In genomic region chr18:31857516-31858106, GRCh38 we compare ENCODE assay signal across 20 cellular contexts.
DNase-seq lines count a peak whose midpoint lies in the region; ATAC-seq and TF ChIP-seq lines count a peak whose summit lies in the region.
"Had no signal": no experiment of that assay in that cellular context is flagged by ENCODE, and none has a peak within 500 bp of the region (broad histone marks: within the 10 kb centered on the region; RNA-seq: fewer than 3 reads in every experiment).

No MANE protein-coding gene starts in this region.

- no peaks in the 10 kb centered on the region for H4K20me1 ChIP-seq in IMR-90 (ENCODE audit: insufficient read depth, low read length)

- H3K27ac ChIP-seq in IMR-90 (ENCODE audit: insufficient read depth, low read length): no peak overlapping the region
- H3K27ac ChIP-seq: C4-2B, SJCRH30 had no signal

- no peak overlapping the region for H3K56ac ChIP-seq in IMR-90 (ENCODE audit: extremely low read depth, insufficient read depth, low read length)

- no peaks in the 10 kb centered on the region for H3K9me3 Mint-ChIP-seq in activated naive CD4-positive, alpha-beta T cell treated with anti-CD3 and anti-CD28 coated beads, Interleukin-2, amount 10 ng/mL, durations not matched to agents 7 days and 5 days
- H3K9me3 Mint-ChIP-seq: T-helper 1 cell treated with Interleukin-12 subunit alpha and Interleukin-12 subunit beta and Interleukin-4 antibody, amounts not matched to agents 30 μg/mL and 1 μg/mL, for 36 hours had no signal

- intact Hi-C loops in IMR-90 (cut with micrococcal nuclease): no loop called here

- H4K5ac ChIP-seq in IMR-90 (ENCODE audit: low read depth, low read length): no peak overlapping the region

- TF ChIP-seq POLR2A in IMR-90 (IDR thresholded peaks at IDR 0.05; ENCODE audit: low read depth, low read length): no peak

- H3K9ac ChIP-seq in IMR-90 (ENCODE audit: low read depth, low read length) (no peak overlapping the region), endocrine pancreas (ENCODE audit: control insufficient read depth, insufficient read depth, low read length) (no peak overlapping the region)

- POLR2A ChIA-PET in IMR-90 (lab: Charles Lee; ENCODE audit: unreplicated experiment): no interaction called here

- H3K36me3 Mint-ChIP-seq in activated naive CD4-positive, alpha-beta T cell treated with anti-CD3 and anti-CD28 coated beads, Interleukin-2, amount 10 ng/mL, durations not matched to agents 7 days and 5 days: peaks cover 28% of the 10 kb centered on the region

- TF ChIP-seq RAD21 in IMR-90 (IDR thresholded peaks at IDR 0.05; ENCODE audit: low read length): no peak

- no peak overlapping the region for H3K4me3 ChIP-seq in IMR-90 (ENCODE audit: insufficient read depth, low read depth, low read length)
- H3K4me3 ChIP-seq in endocrine pancreas (ENCODE audit: control insufficient read depth, insufficient read depth, low read length): peak overlapping the region; percentile 40
- H3K4me3 ChIP-seq: SJCRH30 had no signal

- peaks cover 0 to 4% of the 10 kb centered on the region in 2 experiments; a peak in 1 of 4 replicates for H3K79me1 ChIP-seq in IMR-90 (ENCODE audit: low read depth in 1 of 2, low read length in 2 of 2)

- no peak overlapping the region for H2BK20ac ChIP-seq in IMR-90 (ENCODE audit: low read depth, low read length)

- H2BK5ac ChIP-seq in IMR-90 (ENCODE audit: low read depth, low read length, poor library complexity, severe bottlenecking): no peak overlapping the region

- no peak overlapping the region for H3K4ac ChIP-seq in IMR-90 (ENCODE audit: low read depth, low read length)

- H3K9me1 ChIP-seq in IMR-90 (ENCODE audit: insufficient read depth, low read length): no peaks in the 10 kb centered on the region

- no peak for DNase-seq in IMR-90
- peak; percentile 13 for DNase-seq in NCI-H69 (lab: John Stamatoyannopoulos, UW)
- DNase-seq in pulmonary artery endothelial cell (ENCODE audit: low read depth, low spot score): peak; percentile 54
- DNase-seq in NCI-H345 (lab: John Stamatoyannopoulos, UW): no peak
- DNase-seq in activated naive CD4-positive, alpha-beta T cell treated with anti-CD3 and anti-CD28 coated beads, Interleukin-2, amount 10 ng/mL, durations not matched to agents 7 days and 5 days: no peak
- DNase-seq: AML-193, DND-41, GOT3, MM.1S, NCI-H1105 treated with DMSO at 0.1 percent for 48 hours, NCI-H1694, NCI-H2081 treated with DMSO at 0.1 percent for 48 hours, NCI-H510A treated with DMSO at 0.1 percent for 48 hours, NCI-H82, SJCRH30 had no signal

- WGBS in IMR-90 (ENCODE audit: extremely low coverage in 2 of 2, insufficient read length in 1 of 2), 2 experiments: no CpG with 5 or more reads among the region's 6 CpGs

- H2AK5ac ChIP-seq in IMR-90 (ENCODE audit: low read depth, low read length): no peak overlapping the region

- H3K27me3 Mint-ChIP-seq in activated naive CD4-positive, alpha-beta T cell treated with anti-CD3 and anti-CD28 coated beads, Interleukin-2, amount 10 ng/mL, durations not matched to agents 7 days and 5 days: no peaks in the 10 kb centered on the region

- no peak overlapping the region for H2BK120ac ChIP-seq in IMR-90 (ENCODE audit: low read depth, low read length)

- no peak overlapping the region for H3K23ac ChIP-seq in IMR-90 (ENCODE audit: low read depth, low read length)

- dilution Hi-C loops in IMR-90 (cut with HindIII; ENCODE audit: low sequenced_read_pairs, unreplicated experiment): no loop called here

- no peak overlapping the region for H3K4me2 ChIP-seq in IMR-90 (ENCODE audit: low read depth, low read length)

- ATAC-seq in IMR-90 (ENCODE audit: low read depth): no peak
- ATAC-seq in HG02678 (IDR thresholded peaks at IDR 0.05; ENCODE audit: unreplicated experiment): no peak
- ATAC-seq: HCT116 had no signal

- no peak overlapping the region for H3K4me3 Mint-ChIP-seq in activated naive CD4-positive, alpha-beta T cell treated with anti-CD3 and anti-CD28 coated beads, Interleukin-2, amount 10 ng/mL, durations not matched to agents 7 days and 5 days
- H3K4me3 Mint-ChIP-seq: T-helper 1 cell treated with Interleukin-12 subunit alpha and Interleukin-12 subunit beta and Interleukin-4 antibody, amounts not matched to agents 30 μg/mL and 1 μg/mL, for 36 hours had no signal

- no peak overlapping the region for H4K91ac ChIP-seq in IMR-90 (ENCODE audit: insufficient read depth, low read depth, low read length)

- H2AK9ac ChIP-seq in IMR-90 (replicated peaks; ENCODE audit: low read depth, low read length, poor library complexity): no peak overlapping the region

- H3K36me3 ChIP-seq in IMR-90 (ENCODE audit: control insufficient read depth, insufficient read depth, low read length) (peaks cover 17% of the 10 kb centered on the region), endocrine pancreas (ENCODE audit: control insufficient read depth, insufficient read depth, low read length) (no peaks in the 10 kb centered on the region)
- H3K36me3 ChIP-seq: SJCRH30 had no signal

- TF ChIP-seq CTCF in IMR-90 (conservative IDR thresholded peaks at IDR 0.05; ENCODE audit: low read depth, low read length): no peak

- no peak overlapping the region for H2AFZ ChIP-seq in IMR-90 (replicated peaks; ENCODE audit: low read length, poor library complexity)

- H3K27ac Mint-ChIP-seq in activated naive CD4-positive, alpha-beta T cell treated with anti-CD3 and anti-CD28 coated beads, Interleukin-2, amount 10 ng/mL, durations not matched to agents 7 days and 5 days: no peak overlapping the region
- H3K27ac Mint-ChIP-seq: T-helper 1 cell treated with Interleukin-12 subunit alpha and Interleukin-12 subunit beta and Interleukin-4 antibody, amounts not matched to agents 30 μg/mL and 1 μg/mL, for 36 hours had no signal

- H3K9me3 ChIP-seq in IMR-90 (ENCODE audit: control insufficient read depth, insufficient read depth, low read length) (no peaks in the 10 kb centered on the region), endocrine pancreas (ENCODE audit: control insufficient read depth, low read length) (no peaks in the 10 kb centered on the region)
- H3K9me3 ChIP-seq: SJCRH30 had no signal

- CTCF ChIA-PET in IMR-90 (lab: Yijun Ruan, JAX): no interaction called here
- CTCF ChIA-PET in activated naive CD4-positive, alpha-beta T cell treated with anti-CD3 and anti-CD28 coated beads, Interleukin-2, amount 10 ng/mL, durations not matched to agents 7 days and 5 days (lab: Charles Lee): no interaction called here

- no peak overlapping the region for H4K8ac ChIP-seq in IMR-90 (ENCODE audit: low read depth in 2 of 2, low read length in 2 of 2)

- H3K27me3 ChIP-seq in IMR-90 (ENCODE audit: control insufficient read depth, insufficient read depth, low read length) (no peaks in the 10 kb centered on the region), endocrine pancreas (ENCODE audit: control insufficient read depth, insufficient read depth, low read length) (no peaks in the 10 kb centered on the region)
- H3K27me3 ChIP-seq: SJCRH30 had no signal

- no TSS peak for BruUV-seq in IMR-90 (replicated peaks; lab: Mats Ljungman, UMichigan)

- in situ Hi-C loops in IMR-90 (cut with MboI; ENCODE audit: low sequenced_read_pairs): no loop called here

- H3K4me1 Mint-ChIP-seq in activated naive CD4-positive, alpha-beta T cell treated with anti-CD3 and anti-CD28 coated beads, Interleukin-2, amount 10 ng/mL, durations not matched to agents 7 days and 5 days: no peaks in the 10 kb centered on the region

- no peak overlapping the region for H3K18ac ChIP-seq in IMR-90 (ENCODE audit: low read depth, low read length)

- H2BK15ac ChIP-seq in IMR-90 (ENCODE audit: low read depth, low read length): no peak overlapping the region

- H3K14ac ChIP-seq in IMR-90 (replicated peaks; ENCODE audit: low read depth, low read length): no peak overlapping the region

- H3K4me1 ChIP-seq in IMR-90 (ENCODE audit: control insufficient read depth, insufficient read depth, low read length) (no peaks in the 10 kb centered on the region), endocrine pancreas (ENCODE audit: control insufficient read depth, insufficient read depth, low read length) (peaks cover 7% of the 10 kb centered on the region)
- H3K4me1 ChIP-seq: SJCRH30 had no signal

TF ChIP-seq in IMR-90, 13 proteins besides CTCF, POLR2A, EP300 and RAD21:
- no peak for TF ChIP-seq MAZ (IDR thresholded peaks at IDR 0.05; ENCODE audit: borderline replicate concordance, low read depth, low read length)
- peak; percentile 88 for TF ChIP-seq MAFK (IDR thresholded peaks at IDR 0.05; ENCODE audit: low read depth, low read length)
- TF ChIP-seq FOS (IDR thresholded peaks at IDR 0.05; ENCODE audit: low read depth, low read length): no peak
- no peak for TF ChIP-seq CEBPB (IDR thresholded peaks at IDR 0.05; ENCODE audit: low read depth, low read length)

Comparison
In these comparisons a context has a peak if more than half of its experiments do, and no peak if none do; other contexts are left out.
1. DNase-seq: peak in NCI-H69 (single experiment) and pulmonary artery endothelial cell (single experiment); none in IMR-90 (single experiment), NCI-H345 (single experiment) and activated naive CD4-positive, alpha-beta T cell treated with anti-CD3 and anti-CD28 coated beads, Interleukin-2, amount 10 ng/mL, durations not matched to agents 7 days and 5 days (single experiment).